10 cellular contexts compared by ENCODE assay signal in genomic region chr6:105135056-105135455, GRCh38. TPM values are rescaled to one million over a fixed set of nuclear protein-coding genes. Genes with fewer than 3 reads are reported as not detected.
DNase-seq lines count a peak whose midpoint lies in the region; TF ChIP-seq lines count a peak whose summit lies in the region.
"Had no signal": no experiment of that assay in that cellular context is flagged by ENCODE, and none has a peak within 500 bp of the region (broad histone marks: within the 10 kb centered on the region; RNA-seq: fewer than 3 reads in every experiment).

No MANE protein-coding gene starts in this region.

- no peaks in the 10 kb centered on the region for H3K9me3 Mint-ChIP-seq in neural progenitor cell
- H3K9me3 Mint-ChIP-seq in activated T-cell treated with anti-CD3 and anti-CD28 coated beads, Interleukin-2, amount 50 U/mL, for 24 hours, result no peaks in the 10 kb centered on the region

- H3K9ac ChIP-seq in neural progenitor cell, result no peak overlapping the region

- H3K27me3 ChIP-seq in neural progenitor cell, result peaks cover 55% of the 10 kb centered on the region

- H3K4me1 ChIP-seq in neural progenitor cell, result peaks cover 9% of the 10 kb centered on the region

- H3F3A ChIP-seq in neural progenitor cell (ENCODE audit: low read depth), result no peaks in the 10 kb centered on the region

- TF ChIP-seq CTCF in coronary artery (IDR thresholded peaks at IDR 0.05), result no peak
- peak; percentile 19 for TF ChIP-seq CTCF in neural progenitor cell (IDR thresholded peaks at IDR 0.05)

- no peaks in the 10 kb centered on the region for H3K36me3 Mint-ChIP-seq in neural progenitor cell
- no peaks in the 10 kb centered on the region for H3K36me3 Mint-ChIP-seq in activated T-cell treated with anti-CD3 and anti-CD28 coated beads, Interleukin-2, amount 50 U/mL, for 24 hours (ENCODE audit: low read depth)

- H3K4me3 ChIP-seq in coronary artery (peak overlapping the region; percentile 3), neural progenitor cell (no peak overlapping the region)
- H3K4me3 ChIP-seq: SK-N-MC had no signal

- DNase-seq in EL (peak; percentile 23), M059J (ENCODE audit: low read depth) (peak; percentile 65), coronary artery (ENCODE audit: low spot score) (no peak), neural progenitor cell (ENCODE audit: low spot score) (peak; percentile 40), T-helper 2 cell (no peak), NCI-H1436 treated with DMSO at 0.1 percent for 48 hours (lab: John Stamatoyannopoulos, UW) (no peak), germinal center (ENCODE audit: low spot score) (no peak)
- DNase-seq in activated T-cell treated with anti-CD3 and anti-CD28 coated beads, Interleukin-2, amount 50 U/mL, for 24 hours, result no peak
- DNase-seq: activated effector memory CD4-positive, alpha-beta T cell treated with anti-CD3 and anti-CD28 coated beads, Interleukin-2, amount 50 U/mL, for 16 hours had no signal

- no peak overlapping the region for H3K27ac ChIP-seq in coronary artery
- no peak overlapping the region for H3K27ac ChIP-seq in neural progenitor cell
- H3K27ac ChIP-seq: SK-N-MC had no signal

- H3K9me3 ChIP-seq in neural progenitor cell (ENCODE audit: low read depth), result no peaks in the 10 kb centered on the region

- peaks cover 11% of the 10 kb centered on the region for H4K20me1 ChIP-seq in neural progenitor cell (ENCODE audit: low read depth)

- H3K36me3 ChIP-seq in neural progenitor cell, result no peaks in the 10 kb centered on the region

- no peaks in the 10 kb centered on the region for H3K79me2 ChIP-seq in neural progenitor cell (ENCODE audit: low read depth)

- no peak overlapping the region for H2AFZ ChIP-seq in neural progenitor cell (replicated peaks)

- peak overlapping the region; percentile 86 for H3K4me3 Mint-ChIP-seq in neural progenitor cell
- H3K4me3 Mint-ChIP-seq in activated T-cell treated with anti-CD3 and anti-CD28 coated beads, Interleukin-2, amount 50 U/mL, for 24 hours, result no peak overlapping the region

- H3K27ac Mint-ChIP-seq in neural progenitor cell, result no peak overlapping the region
- H3K27ac Mint-ChIP-seq in activated T-cell treated with anti-CD3 and anti-CD28 coated beads, Interleukin-2, amount 50 U/mL, for 24 hours, result no peak overlapping the region

- H3K27me3 Mint-ChIP-seq in neural progenitor cell (ENCODE audit: insufficient read depth, low read depth), result peaks cover 19% of the 10 kb centered on the region
- H3K27me3 Mint-ChIP-seq in activated T-cell treated with anti-CD3 and anti-CD28 coated beads, Interleukin-2, amount 50 U/mL, for 24 hours, result peaks cover 64% of the 10 kb centered on the region

- H3K4me2 ChIP-seq in neural progenitor cell, result peak overlapping the region; percentile 89

- peaks cover 9% of the 10 kb centered on the region for H3K4me1 Mint-ChIP-seq in neural progenitor cell
- peaks cover 13% of the 10 kb centered on the region for H3K4me1 Mint-ChIP-seq in activated T-cell treated with anti-CD3 and anti-CD28 coated beads, Interleukin-2, amount 50 U/mL, for 24 hours (ENCODE audit: low read depth)

RNA-seq across cellular contexts. Expression of gene POPDC3, which starts 44.8 kb away (rescaled TPM):
- 0.30 TPM in 1 of 2 replicates, not detected in the other for total RNA-seq in M059J (2014; rRNA removed; shearing (Covaris generic))
- 3.1 and 8.2 TPM in 2 replicates for total RNA-seq in neural progenitor cell (ENCODE audit: low replicate concordance)

Comparison
In these comparisons a context has a peak if more than half of its experiments do, and no peak if none do; other contexts are left out.
1. DNase-seq: peak in EL (single experiment), M059J (single experiment) and neural progenitor cell (single experiment); none in coronary artery (single experiment), T-helper 2 cell (0 of 5), activated T-cell treated with anti-CD3 and anti-CD28 coated beads, Interleukin-2, amount 50 U/mL, for 24 hours (single experiment), NCI-H1436 treated with DMSO at 0.1 percent for 48 hours (single experiment) and germinal center (single experiment).